Comparison of ENCODE assay signal across 29 cellular contexts in the genomic region with DNA sequence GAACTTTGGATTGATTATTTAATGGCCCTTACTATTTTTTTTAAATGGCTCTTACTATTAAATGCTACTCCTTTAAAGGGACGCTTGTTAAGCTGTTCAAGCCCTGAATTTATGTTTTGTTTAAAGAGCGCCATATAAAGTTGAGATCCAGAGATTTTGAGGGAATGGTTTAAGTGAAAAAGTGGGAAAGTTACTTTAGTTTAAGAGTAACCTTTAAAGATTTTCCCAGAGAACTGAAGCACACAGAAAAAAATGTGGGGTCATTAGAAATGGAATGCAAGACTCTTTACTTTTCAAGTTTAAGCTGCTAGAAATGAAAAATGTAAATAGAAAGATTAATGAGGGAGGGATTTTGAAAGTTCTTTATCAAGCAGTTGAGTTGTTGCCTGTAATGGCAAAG.
"Had no signal": no experiment of that assay in that cellular context is flagged by ENCODE, and none has a peak within 500 bp of the region (broad histone marks: within the 10 kb centered on the region; RNA-seq: fewer than 3 reads in every experiment).

No MANE protein-coding gene starts in this region.

- H3K27me3 ChIP-seq: ascending aorta, body of pancreas, breast epithelium, SJCRH30 had no signal

- H3K9me3 Mint-ChIP-seq: activated CD4-positive, alpha-beta memory T cell treated with anti-CD3 and anti-CD28 coated beads, Interleukin-2, amount 10 ng/mL, durations not matched to agents 7 days and 5 days; activated naive CD8-positive, alpha-beta T cell treated with anti-CD3 and anti-CD28 coated beads for 36 hours; activated T-cell treated with anti-CD3 and anti-CD28 coated beads, Interleukin-2, amount 50 U/mL, for 72 hours; activated T-helper 17 cell treated with anti-CD3 and anti-CD28 coated beads, Interleukin-2, amount 50 U/mL, for 72 hours had no signal

- H3K4me1 ChIP-seq: body of pancreas, breast epithelium had no signal

- H3K36me3 ChIP-seq: ascending aorta, breast epithelium, SJCRH30, WERI-Rb-1 had no signal

- H3K4me1 Mint-ChIP-seq: activated CD4-positive, alpha-beta memory T cell treated with anti-CD3 and anti-CD28 coated beads, Interleukin-2, amount 10 ng/mL, durations not matched to agents 7 days and 5 days; activated CD8-positive, alpha-beta memory T cell treated with anti-CD3 and anti-CD28 coated beads, Interleukin-2, amount 10 ng/mL, durations not matched to agents 7 days and 5 days; activated naive CD8-positive, alpha-beta T cell treated with anti-CD3 and anti-CD28 coated beads for 36 hours; activated T-helper 17 cell treated with anti-CD3 and anti-CD28 coated beads, Interleukin-2, amount 50 U/mL, for 72 hours had no signal

- H3K27me3 Mint-ChIP-seq: activated CD4-positive, alpha-beta memory T cell treated with anti-CD3 and anti-CD28 coated beads, Interleukin-2, amount 10 ng/mL, durations not matched to agents 7 days and 5 days; activated CD8-positive, alpha-beta memory T cell treated with anti-CD3 and anti-CD28 coated beads, Interleukin-2, amount 10 ng/mL, durations not matched to agents 7 days and 5 days had no signal

- ATAC-seq: activated CD8-positive, alpha-beta memory T cell treated with anti-CD3 and anti-CD28 coated beads, Interleukin-2, amount 10 ng/mL, durations not matched to agents 7 days and 5 days; activated T-cell treated with anti-CD3 and anti-CD28 coated beads, Interleukin-2, amount 50 U/mL, for 72 hours; activated T-helper 17 cell treated with anti-CD3 and anti-CD28 coated beads, Interleukin-2, amount 50 U/mL, for 72 hours; body of pancreas; Panc1 had no signal

- H3K27ac ChIP-seq: ascending aorta, body of pancreas, breast epithelium, SJCRH30, SK-N-MC, WERI-Rb-1 had no signal

- H3K4me3 Mint-ChIP-seq: activated CD4-positive, alpha-beta memory T cell treated with anti-CD3 and anti-CD28 coated beads, Interleukin-2, amount 10 ng/mL, durations not matched to agents 7 days and 5 days; activated CD8-positive, alpha-beta memory T cell treated with anti-CD3 and anti-CD28 coated beads, Interleukin-2, amount 10 ng/mL, durations not matched to agents 7 days and 5 days; activated naive CD8-positive, alpha-beta T cell treated with anti-CD3 and anti-CD28 coated beads for 36 hours; activated T-cell treated with anti-CD3 and anti-CD28 coated beads, Interleukin-2, amount 50 U/mL, for 72 hours; activated T-helper 17 cell treated with anti-CD3 and anti-CD28 coated beads, Interleukin-2, amount 50 U/mL, for 72 hours had no signal

- H3K4me3 ChIP-seq: ascending aorta, body of pancreas, breast epithelium, SJCRH30, SK-N-MC had no signal

- H3K9me3 ChIP-seq: body of pancreas, breast epithelium, SJCRH30 had no signal

- H3K36me3 Mint-ChIP-seq: activated CD8-positive, alpha-beta memory T cell treated with anti-CD3 and anti-CD28 coated beads, Interleukin-2, amount 10 ng/mL, durations not matched to agents 7 days and 5 days; activated naive CD8-positive, alpha-beta T cell treated with anti-CD3 and anti-CD28 coated beads for 36 hours had no signal

- H3K27ac Mint-ChIP-seq: activated CD4-positive, alpha-beta memory T cell treated with anti-CD3 and anti-CD28 coated beads, Interleukin-2, amount 10 ng/mL, durations not matched to agents 7 days and 5 days; activated CD8-positive, alpha-beta memory T cell treated with anti-CD3 and anti-CD28 coated beads, Interleukin-2, amount 10 ng/mL, durations not matched to agents 7 days and 5 days; activated naive CD8-positive, alpha-beta T cell treated with anti-CD3 and anti-CD28 coated beads for 36 hours; activated T-cell treated with anti-CD3 and anti-CD28 coated beads, Interleukin-2, amount 50 U/mL, for 72 hours; activated T-helper 17 cell treated with anti-CD3 and anti-CD28 coated beads, Interleukin-2, amount 50 U/mL, for 72 hours had no signal

- DNase-seq: activated CD4-positive, alpha-beta memory T cell treated with anti-CD3 and anti-CD28 coated beads, Interleukin-2, amount 10 ng/mL, durations not matched to agents 7 days and 5 days; activated CD4-positive, alpha-beta T cell treated with anti-CD3 and anti-CD28 coated beads for 1 hour; activated CD4-positive, alpha-beta T cell treated with anti-CD3 and anti-CD28 coated beads for 48 hours; activated CD4-positive, CD25-positive, alpha-beta regulatory T cell; activated CD8-positive, alpha-beta memory T cell treated with anti-CD3 and anti-CD28 coated beads for 24 hours; activated CD8-positive, alpha-beta memory T cell treated with anti-CD3 and anti-CD28 coated beads, Interleukin-2, amount 10 ng/mL, durations not matched to agents 7 days and 5 days; activated effector memory CD4-positive, alpha-beta T cell treated with anti-CD3 and anti-CD28 coated beads, Interleukin-2, amount 50 U/mL, for 16 hours; activated naive CD4-positive, alpha-beta T cell; activated naive CD4-positive, alpha-beta T cell treated with anti-CD3 and anti-CD28 coated beads, Interleukin-2, amount 50 U/mL, for 16 hours; activated naive CD8-positive, alpha-beta T cell treated with anti-CD3 and anti-CD28 coated beads for 36 hours; activated T-cell treated with anti-CD3 and anti-CD28 coated beads, Interleukin-2, amount 50 U/mL, for 1 hour; activated T-cell treated with anti-CD3 and anti-CD28 coated beads, Interleukin-2, amount 50 U/mL, for 72 hours; amygdala; body of pancreas; NCI-H1105; NCI-H1417 treated with DMSO at 0.1 percent for 48 hours; NCI-H187 treated with DMSO at 0.1 percent for 48 hours; NCI-H2081; NCI-H226; NCI-H524 treated with DMSO at 0.1 percent for 48 hours; SHP77; SJCRH30; T1000 had no signal
